ENCODE assay signal across 19 cellular contexts in genomic region chr10:43739171-43739570, GRCh38.
"Had no signal": no experiment of that assay in that cellular context is flagged by ENCODE, and none has a peak within 500 bp of the region (broad histone marks: within the 10 kb centered on the region; RNA-seq: fewer than 3 reads in every experiment).

No MANE protein-coding gene starts in this region.

- DNase-seq: activated CD4-positive, CD25-positive, alpha-beta regulatory T cell treated with anti-CD3 and anti-CD28 coated beads, Interleukin-2, amount 50 U/mL, for 72 hours; activated CD8-positive, alpha-beta memory T cell treated with anti-CD3 and anti-CD28 coated beads for 24 hours; activated CD8-positive, alpha-beta memory T cell treated with anti-CD3 and anti-CD28 coated beads, Interleukin-2, amount 50 U/mL, for 48 hours; activated gamma-delta T cell; activated T-cell treated with anti-CD3 and anti-CD28 coated beads, Interleukin-2, amount 50 U/mL, for 72 hours; effector memory CD4-positive, alpha-beta T cell; esophagus squamous epithelium; heart left ventricle; immature natural killer cell; kidney glomerular epithelial cell; left ventricle myocardium inferior; mammary epithelial cell; midbrain; retina; spleen; stimulated activated CD4-positive, alpha-beta T cell treated with anti-CD3 and anti-CD28 coated beads, Interleukin-4, amount 100 ng/mL, for 4 hours; stimulated activated naive B cell treated with anti-CD40 and anti-IgM and Interleukin-4, amounts not matched to agents 10 μg/mL and 1 μg/mL and 100 μg/mL, for 72 hours; thyroid gland had no signal

- H3K4me3 ChIP-seq: esophagus squamous epithelium, gastroesophageal sphincter, heart left ventricle, left ventricle myocardium inferior, spleen, thyroid gland had no signal
